Comparison of ENCODE assay signal across 32 cellular contexts in genomic region chr22:47804281-47804680, GRCh38.
"Had no signal": no experiment of that assay in that cellular context is flagged by ENCODE, and none has a peak within 500 bp of the region (broad histone marks: within the 10 kb centered on the region; RNA-seq: fewer than 3 reads in every experiment).

No MANE protein-coding gene starts in this region.

- H3K4me1 Mint-ChIP-seq: immature natural killer cell; memory B cell; mesothelial cell of epicardium; stimulated activated naive CD8-positive, alpha-beta T cell treated with anti-CD3 and anti-CD28 coated beads, Interleukin-15, amount 100 ng/mL, for 72 hours had no signal

- H3K9me3 ChIP-seq: esophagus squamous epithelium, mucosa of descending colon, neutrophil, prostate gland, suprapubic skin, thyroid gland had no signal

- H3K27ac ChIP-seq: coronary artery, esophagus squamous epithelium, heart right ventricle, neutrophil, parathyroid adenoma, prostate gland, right atrium auricular region, suprapubic skin, thyroid gland had no signal

- H3K9me3 Mint-ChIP-seq: memory B cell; natural killer cell treated with Interleukin-12 subunit alpha and Interleukin-12 subunit beta and Interleukin-15 and Interleukin-18, amount 100 ng/mL, for 72 hours; stimulated activated naive CD8-positive, alpha-beta T cell treated with anti-CD3 and anti-CD28 coated beads, Interleukin-15, amount 100 ng/mL, for 72 hours had no signal

- H3K36me3 Mint-ChIP-seq: immature natural killer cell; memory B cell; mesothelial cell of epicardium; naive B cell; natural killer cell treated with Interleukin-12 subunit alpha and Interleukin-12 subunit beta and Interleukin-15 and Interleukin-18, amount 100 ng/mL, for 72 hours had no signal

- DNase-seq: dermis blood vessel endothelial cell; effector memory CD4-positive, alpha-beta T cell; erythroblast; esophagus squamous epithelium; foreskin melanocyte; glutamatergic neuron; heart right ventricle; hippocampal formation; immature natural killer cell; mucosa of descending colon; naive B cell; stimulated activated CD4-positive, alpha-beta T cell treated with anti-CD3 and anti-CD28 coated beads, Interleukin-12 subunit alpha, Interleukin-12 subunit beta, amount 100 ng/mL, for 4 hours; stimulated activated CD4-positive, alpha-beta T cell treated with anti-CD3 and anti-CD28 coated beads, Interleukin-1b, Interleukin-23, amount 100 ng/mL, for 48 hours; stimulated activated CD4-positive, alpha-beta T cell treated with anti-CD3 and anti-CD28 coated beads, Interleukin-4, amount 100 ng/mL, for 1 hour; stimulated activated CD8-positive, alpha-beta memory T cell treated with anti-CD3 and anti-CD28 coated beads, Interleukin-4, amount 100 ng/mL, for 48 hours; stimulated activated naive CD4-positive, alpha-beta T cell; stimulated activated naive CD8-positive, alpha-beta T cell treated with anti-CD3 and anti-CD28 coated beads, Interleukin-15, amount 100 ng/mL, for 72 hours; thyroid gland; trophoblast cell had no signal

- H3K27me3 ChIP-seq: neutrophil, right atrium auricular region, thyroid gland had no signal

- H3K4me3 ChIP-seq: coronary artery, esophagus squamous epithelium, heart right ventricle, lung, mucosa of descending colon, prostate gland, right atrium auricular region, smooth muscle cell, suprapubic skin, thyroid gland had no signal

- H3K4me1 ChIP-seq: esophagus squamous epithelium, heart right ventricle, parathyroid adenoma, prostate gland, right atrium auricular region, suprapubic skin, thyroid gland had no signal

- H3K4me3 Mint-ChIP-seq: immature natural killer cell; memory B cell; mesothelial cell of epicardium; naive B cell; natural killer cell treated with Interleukin-12 subunit alpha and Interleukin-12 subunit beta and Interleukin-15 and Interleukin-18, amount 100 ng/mL, for 72 hours; neural crest cell; stimulated activated naive CD8-positive, alpha-beta T cell treated with anti-CD3 and anti-CD28 coated beads, Interleukin-15, amount 100 ng/mL, for 72 hours had no signal

- ATAC-seq: heart right ventricle; mucosa of descending colon; natural killer cell treated with Interleukin-12 subunit alpha and Interleukin-12 subunit beta and Interleukin-15 and Interleukin-18, amount 100 ng/mL, for 72 hours; sciatic nerve; stimulated activated naive CD8-positive, alpha-beta T cell treated with anti-CD3 and anti-CD28 coated beads, Interleukin-15, amount 100 ng/mL, for 72 hours had no signal

- H3K36me3 ChIP-seq: esophagus squamous epithelium, heart right ventricle, neutrophil, prostate gland, right atrium auricular region, suprapubic skin, thyroid gland had no signal

- H3K27ac Mint-ChIP-seq: immature natural killer cell; memory B cell; mesothelial cell of epicardium; natural killer cell treated with Interleukin-12 subunit alpha and Interleukin-12 subunit beta and Interleukin-15 and Interleukin-18, amount 100 ng/mL, for 72 hours had no signal
